In genomic region chr11:74750598-74750997, GRCh38 we compare ENCODE assay signal across 13 cellular contexts. TPM values are rescaled to one million over a fixed set of nuclear protein-coding genes. Genes with fewer than 3 reads are reported as not detected.
DNase-seq lines count a peak whose midpoint lies in the region; ATAC-seq and TF ChIP-seq lines count a peak whose summit lies in the region.
"Not testable (repeated sequence)": the region's sequence is repeated elsewhere in the genome, so short reads cannot be mapped to it uniquely, and the experiment has no call there.
"Had no signal": no experiment of that assay in that cellular context is flagged by ENCODE, and none has a peak within 500 bp of the region (broad histone marks: within the 10 kb centered on the region; RNA-seq: fewer than 3 reads in every experiment).

No MANE protein-coding gene starts in this region.

- H3K27ac ChIP-seq in CD4-positive, CD25-positive, alpha-beta regulatory T cell (ENCODE audit: insufficient read depth, low read length, poor library complexity, severe bottlenecking); SU-DHL-6 (ENCODE audit: low read depth, low read length): not testable (repeated sequence)
- peak overlapping the region in 2 of 3 donors; percentile 95 to 96 for H3K27ac ChIP-seq in thyroid gland

- peaks cover 39% of the 10 kb centered on the region for H3K4me1 ChIP-seq in CD4-positive, CD25-positive, alpha-beta regulatory T cell (ENCODE audit: control insufficient read depth, insufficient read depth, low read length, poor library complexity, severe bottlenecking)
- H3K4me1 ChIP-seq in thyroid gland, result peaks cover 25 to 32% of the 10 kb centered on the region in 2 donors

- H4K20me1 ChIP-seq in SU-DHL-6 (ENCODE audit: low read depth, low read length), result not testable (repeated sequence)

- not testable (repeated sequence) for H3K36me3 ChIP-seq in CD4-positive, CD25-positive, alpha-beta regulatory T cell (ENCODE audit: control insufficient read depth, insufficient read depth, low read length); SU-DHL-6 (ENCODE audit: low read length); thyroid gland

- H3K79me2 ChIP-seq in SU-DHL-6 (ENCODE audit: insufficient read depth, low read length), result peaks cover 59% of the 10 kb centered on the region

- not testable (repeated sequence) for H3K9me3 ChIP-seq in CD4-positive, CD25-positive, alpha-beta regulatory T cell (ENCODE audit: control insufficient read depth in 2 of 2, low read length in 2 of 2); SU-DHL-6 (ENCODE audit: insufficient read depth, low read length); thyroid gland

- not testable (repeated sequence) for H3K27me3 Mint-ChIP-seq in CD4-positive, CD25-positive, alpha-beta regulatory T cell; IgD-negative memory B cell; activated T-helper 2 cell treated with anti-CD3 and anti-CD28 coated beads, Interferon-gamma antibody, Interleukin-2, Interleukin-4, amounts not matched to agents 10 μg/mL and 5 μg/mL and 100 μg/mL, durations not matched to agents 14 hours and 24 hours and 36 hours (ENCODE audit: low read depth); dendritic cell treated with granulocyte-macrophage colony-stimulating factor and Interleukin-4, amounts not matched to agents 40 ng/mL and 50 ng/mL, for 4 days; immature natural killer cell (ENCODE audit: low read depth in 3 of 3); neural crest cell (ENCODE audit: low read depth)

- not testable (repeated sequence) for H3K9ac ChIP-seq in SU-DHL-6 (ENCODE audit: low read length)

- not testable (repeated sequence) for H3K4me3 ChIP-seq in CD4-positive, CD25-positive, alpha-beta regulatory T cell (ENCODE audit: low read depth, low read length); SU-DHL-6 (ENCODE audit: insufficient read depth, low read length, poor library complexity, severe bottlenecking); thyroid gland (replicated peaks in 1 of 3)

- not testable (repeated sequence) for H3K9me2 ChIP-seq in SU-DHL-6 (replicated peaks; ENCODE audit: insufficient read depth, low read length)

- intact Hi-C loops in activated T-helper 2 cell treated with anti-CD3 and anti-CD28 coated beads, Interferon-gamma antibody, Interleukin-2, Interleukin-4, amounts not matched to agents 10 μg/mL and 5 μg/mL and 100 μg/mL, durations not matched to agents 14 hours and 24 hours and 36 hours (cut with micrococcal nuclease); thyroid gland (cut with DNase I): not testable (repeated sequence)
- intact Hi-C loops in dendritic cell treated with granulocyte-macrophage colony-stimulating factor and Interleukin-4, amounts not matched to agents 40 ng/mL and 50 ng/mL, for 4 days (cut with micrococcal nuclease), result loop anchor here (5.0 kb wide), 1 partner anchor 37 kb away; no protein-coding TSS in a partner anchor

- H3K4me2 ChIP-seq in SU-DHL-6 (ENCODE audit: low read depth, low read length, poor library complexity, severe bottlenecking), result peak overlapping the region; percentile 60

- not testable (repeated sequence) for H3K27me3 ChIP-seq in CD4-positive, CD25-positive, alpha-beta regulatory T cell (ENCODE audit: control insufficient read depth, insufficient read depth, low read length); SU-DHL-6 (ENCODE audit: low read length); thyroid gland

- not testable (repeated sequence) for H2AFZ ChIP-seq in SU-DHL-6 (ENCODE audit: low read depth, low read length, severe bottlenecking)

- WGBS in thyroid gland, 2 donors, result 96 to 99% methylated on average over 14 of the region's 14 CpGs

- peaks cover 37 to 70% (median 47%) of the 10 kb centered on the region in 4 donors for H3K4me1 Mint-ChIP-seq in CD4-positive, CD25-positive, alpha-beta regulatory T cell
- peaks cover 46 to 57% (median 47%) of the 10 kb centered on the region in 3 donors for H3K4me1 Mint-ChIP-seq in IgD-negative memory B cell
- peaks cover 31% of the 10 kb centered on the region for H3K4me1 Mint-ChIP-seq in activated T-helper 2 cell treated with anti-CD3 and anti-CD28 coated beads, Interferon-gamma antibody, Interleukin-2, Interleukin-4, amounts not matched to agents 10 μg/mL and 5 μg/mL and 100 μg/mL, durations not matched to agents 14 hours and 24 hours and 36 hours (ENCODE audit: low read depth)
- H3K4me1 Mint-ChIP-seq in dendritic cell treated with granulocyte-macrophage colony-stimulating factor and Interleukin-4, amounts not matched to agents 40 ng/mL and 50 ng/mL, for 4 days (ENCODE audit: low read depth), result peaks cover 50% of the 10 kb centered on the region
- H3K4me1 Mint-ChIP-seq in immature natural killer cell, result peaks cover 48 to 63% of the 10 kb centered on the region in 2 donors
- peaks cover 41% of the 10 kb centered on the region for H3K4me1 Mint-ChIP-seq in neural crest cell

- H3K4me3 Mint-ChIP-seq in CD4-positive, CD25-positive, alpha-beta regulatory T cell, result peak overlapping the region; percentile 10 to 98 (median 79)
- H3K4me3 Mint-ChIP-seq in IgD-negative memory B cell (peak overlapping the region in 3 of 4 donors; percentile 86 to 98 (median 89)), immature natural killer cell (peak overlapping the region; percentile 53 to 98 (median 96)), neural crest cell (peak overlapping the region; percentile 91)
- peak overlapping the region; percentile 88 for H3K4me3 Mint-ChIP-seq in activated T-helper 2 cell treated with anti-CD3 and anti-CD28 coated beads, Interferon-gamma antibody, Interleukin-2, Interleukin-4, amounts not matched to agents 10 μg/mL and 5 μg/mL and 100 μg/mL, durations not matched to agents 14 hours and 24 hours and 36 hours (ENCODE audit: low read depth)
- H3K4me3 Mint-ChIP-seq in dendritic cell treated with granulocyte-macrophage colony-stimulating factor and Interleukin-4, amounts not matched to agents 40 ng/mL and 50 ng/mL, for 4 days, result peak overlapping the region; percentile 20

- TF ChIP-seq CTCF in SU-DHL-6 (IDR thresholded peaks at IDR 0.05; ENCODE audit: insufficient read depth, low read length, poor library complexity, severe bottlenecking); neural crest cell (conservative IDR thresholded peaks at IDR 0.05); thyroid gland (IDR thresholded peaks at IDR 0.05): not testable (repeated sequence)

- not testable (repeated sequence) for DNase-seq in CD4-positive, CD25-positive, alpha-beta regulatory T cell; activated T-helper 2 cell treated with anti-CD3 and anti-CD28 coated beads, Interferon-gamma antibody, Interleukin-2, Interleukin-4, amounts not matched to agents 10 μg/mL and 5 μg/mL and 100 μg/mL, durations not matched to agents 14 hours and 24 hours and 36 hours (ENCODE audit: low spot score); immature natural killer cell; neural crest cell (ENCODE audit: low read depth, low spot score); thyroid gland

- not testable (repeated sequence) for H3K9me3 Mint-ChIP-seq in CD4-positive, CD25-positive, alpha-beta regulatory T cell; IgD-negative memory B cell; activated T-helper 2 cell treated with anti-CD3 and anti-CD28 coated beads, Interferon-gamma antibody, Interleukin-2, Interleukin-4, amounts not matched to agents 10 μg/mL and 5 μg/mL and 100 μg/mL, durations not matched to agents 14 hours and 24 hours and 36 hours; dendritic cell treated with granulocyte-macrophage colony-stimulating factor and Interleukin-4, amounts not matched to agents 40 ng/mL and 50 ng/mL, for 4 days; immature natural killer cell; neural crest cell

- ATAC-seq in CD4-positive, CD25-positive, alpha-beta regulatory T cell (ENCODE audit: low read depth in 2 of 2), result not testable (repeated sequence)

- H3F3A ChIP-seq in SU-DHL-6 (ENCODE audit: insufficient read depth), result not testable (repeated sequence)

- not testable (repeated sequence) for H3K36me3 Mint-ChIP-seq in CD4-positive, CD25-positive, alpha-beta regulatory T cell; IgD-negative memory B cell; immature natural killer cell; neural crest cell (ENCODE audit: low read depth)
- H3K36me3 Mint-ChIP-seq in activated T-helper 2 cell treated with anti-CD3 and anti-CD28 coated beads, Interferon-gamma antibody, Interleukin-2, Interleukin-4, amounts not matched to agents 10 μg/mL and 5 μg/mL and 100 μg/mL, durations not matched to agents 14 hours and 24 hours and 36 hours (ENCODE audit: low read depth), result peaks cover 18% of the 10 kb centered on the region
- peaks cover 14% of the 10 kb centered on the region for H3K36me3 Mint-ChIP-seq in dendritic cell treated with granulocyte-macrophage colony-stimulating factor and Interleukin-4, amounts not matched to agents 40 ng/mL and 50 ng/mL, for 4 days (ENCODE audit: low read depth)

- peak overlapping the region in 1 of 3 donors; percentile 43 for H3K27ac Mint-ChIP-seq in CD4-positive, CD25-positive, alpha-beta regulatory T cell
- peak overlapping the region in 1 of 3 donors; percentile 95 for H3K27ac Mint-ChIP-seq in IgD-negative memory B cell
- H3K27ac Mint-ChIP-seq in activated T-helper 2 cell treated with anti-CD3 and anti-CD28 coated beads, Interferon-gamma antibody, Interleukin-2, Interleukin-4, amounts not matched to agents 10 μg/mL and 5 μg/mL and 100 μg/mL, durations not matched to agents 14 hours and 24 hours and 36 hours; dendritic cell treated with granulocyte-macrophage colony-stimulating factor and Interleukin-4, amounts not matched to agents 40 ng/mL and 50 ng/mL, for 4 days; immature natural killer cell; neural crest cell (ENCODE audit: unreplicated experiment): not testable (repeated sequence)

- not testable (repeated sequence) for TF ChIP-seq POLR2A in thyroid gland (IDR thresholded peaks at IDR 0.05)

RNA-seq across cellular contexts. Expression of gene RNF169, which starts 1.9 kb away (rescaled TPM):
- 30.2 TPM for total RNA-seq in CD4-positive, CD25-positive, alpha-beta regulatory T cell
- 1 to 10 TPM; 1.3 to 2.0 (median 1.4) TPM for polyA plus RNA-seq in CD4-positive, CD25-positive, alpha-beta regulatory T cell
- 1.1 TPM for polyA plus RNA-seq in IgD-negative memory B cell
- 14.3 and 14.4 TPM in 2 replicates for total RNA-seq in activated T-helper 2 cell treated with anti-CD3 and anti-CD28 coated beads, Interferon-gamma antibody, Interleukin-2, Interleukin-4, amounts not matched to agents 10 μg/mL and 5 μg/mL and 100 μg/mL, durations not matched to agents 14 hours and 24 hours and 36 hours
- polyA plus RNA-seq in immature natural killer cell, result 1 to 10 TPM in 2 of 3 donors, under 1 TPM in 1; 0.21 to 2.2 (median 1.6) TPM
- 23.4 and 23.5 TPM in 2 replicates for total RNA-seq in neural crest cell
- total RNA-seq in thyroid gland, result 10 to 100 TPM; 24.1 to 30.2 (median 27.5) TPM

RNA-seq across cellular contexts. Expression of gene CHRDL2, which starts 19.4 kb away (rescaled TPM):
- total RNA-seq in CD4-positive, CD25-positive, alpha-beta regulatory T cell, result not detected
- not detected for polyA plus RNA-seq in CD4-positive, CD25-positive, alpha-beta regulatory T cell
- polyA plus RNA-seq in IgD-negative memory B cell (not detected), immature natural killer cell (not detected)
- total RNA-seq in activated T-helper 2 cell treated with anti-CD3 and anti-CD28 coated beads, Interferon-gamma antibody, Interleukin-2, Interleukin-4, amounts not matched to agents 10 μg/mL and 5 μg/mL and 100 μg/mL, durations not matched to agents 14 hours and 24 hours and 36 hours, result not detected in 2 replicates
- total RNA-seq in neural crest cell (0.35 and 0.55 TPM in 2 replicates), thyroid gland (not detected)
- total RNA-seq: activated CD4-positive, alpha-beta memory T cell treated with anti-CD3 and anti-CD28 coated beads for 36 hours; H7; IMR-90; kidney epithelial cell; occipital lobe had no signal

Comparison
In these comparisons a context has a peak if more than half of its experiments do, and no peak if none do; other contexts are left out.
1. H3K4me3 Mint-ChIP-seq: peak in every context shown above with its lines; median percentile 96 in immature natural killer cell; 91 in neural crest cell; 89 in IgD-negative memory B cell; 88 in activated T-helper 2 cell treated with anti-CD3 and anti-CD28 coated beads, Interferon-gamma antibody, Interleukin-2, Interleukin-4, amounts not matched to agents 10 μg/mL and 5 μg/mL and 100 μg/mL, durations not matched to agents 14 hours and 24 hours and 36 hours; 79 in CD4-positive, CD25-positive, alpha-beta regulatory T cell; 20 in dendritic cell treated with granulocyte-macrophage colony-stimulating factor and Interleukin-4, amounts not matched to agents 40 ng/mL and 50 ng/mL, for 4 days.